12 cellular contexts compared by ENCODE assay signal in the genomic region with DNA sequence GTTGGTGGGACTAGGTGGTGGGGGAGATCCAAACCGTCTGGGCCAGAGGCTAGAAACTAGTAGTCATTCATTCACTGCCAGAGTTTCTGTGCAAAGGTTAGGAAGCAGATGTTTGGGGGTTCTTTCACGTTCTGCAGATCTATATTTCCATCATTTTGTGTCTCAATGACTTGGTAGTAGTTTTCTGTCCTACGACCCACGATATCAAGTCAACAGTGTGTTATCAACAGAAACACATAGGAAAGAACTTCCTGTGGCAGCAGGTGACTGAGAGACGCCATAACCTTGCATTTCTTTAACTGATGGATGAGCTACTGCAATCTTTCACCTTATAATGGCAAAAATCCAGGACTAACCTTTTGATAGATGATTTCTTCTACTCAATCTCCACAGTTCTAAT. TPM values are rescaled to one million over a fixed set of nuclear protein-coding genes. Genes with fewer than 3 reads are reported as not detected.
DNase-seq lines count a peak whose midpoint lies in the region; ATAC-seq and TF ChIP-seq lines count a peak whose summit lies in the region.
"Had no signal": no experiment of that assay in that cellular context is flagged by ENCODE, and none has a peak within 500 bp of the region (broad histone marks: within the 10 kb centered on the region; RNA-seq: fewer than 3 reads in every experiment).

No MANE protein-coding gene starts in this region.

- no peaks in the 10 kb centered on the region for H3K9me3 ChIP-seq in OCI-LY1 (ENCODE audit: low read length)
- H3K9me3 ChIP-seq: esophagus muscularis mucosa had no signal

- CTCF ChIA-PET in activated naive CD4-positive, alpha-beta T cell treated with anti-CD3 and anti-CD28 coated beads, Interleukin-2, amount 10 ng/mL, durations not matched to agents 7 days and 5 days (lab: Charles Lee): interaction anchor here (1.4 kb wide), 2 partner anchors 16 to 122 kb away, joined by 3 to 5 read pairs; a partner anchor contains a TSS

- H3K4me3 ChIP-seq in OCI-LY1 (ENCODE audit: low read depth, low read length, poor library complexity, severe bottlenecking): peak overlapping the region; percentile 93
- H3K4me3 ChIP-seq: esophagus muscularis mucosa had no signal

- H3K79me2 ChIP-seq in OCI-LY1 (ENCODE audit: insufficient read depth, low read length): peaks cover 9% of the 10 kb centered on the region; the same call in 1 of the 2 replicates

- peak overlapping the region; percentile 35 for H3K27ac ChIP-seq in OCI-LY1 (ENCODE audit: low read depth, low read length, poor library complexity, severe bottlenecking)
- H3K27ac ChIP-seq: esophagus muscularis mucosa had no signal

- no peaks in the 10 kb centered on the region for H3K27me3 ChIP-seq in OCI-LY1 (ENCODE audit: insufficient read depth, low read length)
- H3K27me3 ChIP-seq: esophagus muscularis mucosa had no signal

- H3K27ac Mint-ChIP-seq in activated naive CD4-positive, alpha-beta T cell treated with anti-CD3 and anti-CD28 coated beads, Interleukin-2, amount 10 ng/mL, durations not matched to agents 7 days and 5 days: peak overlapping the region; percentile 92
- no peak overlapping the region for H3K27ac Mint-ChIP-seq in stimulated activated naive CD8-positive, alpha-beta T cell treated with anti-CD3 and anti-CD28 coated beads, Interleukin-15, amount 100 ng/mL, for 72 hours

- ATAC-seq in stimulated activated naive CD8-positive, alpha-beta T cell treated with anti-CD3 and anti-CD28 coated beads, Interleukin-15, amount 100 ng/mL, for 72 hours: no peak
- ATAC-seq in HG02798 (IDR thresholded peaks at IDR 0.05; ENCODE audit: poor library complexity, unreplicated experiment): no peak
- ATAC-seq: left cardiac atrium had no signal

- H3K4me3 Mint-ChIP-seq in activated naive CD4-positive, alpha-beta T cell treated with anti-CD3 and anti-CD28 coated beads, Interleukin-2, amount 10 ng/mL, durations not matched to agents 7 days and 5 days: peak overlapping the region; percentile 83
- peak overlapping the region; percentile 91 to 92 for H3K4me3 Mint-ChIP-seq in stimulated activated naive CD8-positive, alpha-beta T cell treated with anti-CD3 and anti-CD28 coated beads, Interleukin-15, amount 100 ng/mL, for 72 hours

- no peaks in the 10 kb centered on the region for H3K9me3 Mint-ChIP-seq in activated naive CD4-positive, alpha-beta T cell treated with anti-CD3 and anti-CD28 coated beads, Interleukin-2, amount 10 ng/mL, durations not matched to agents 7 days and 5 days
- no peaks in the 10 kb centered on the region for H3K9me3 Mint-ChIP-seq in stimulated activated naive CD8-positive, alpha-beta T cell treated with anti-CD3 and anti-CD28 coated beads, Interleukin-15, amount 100 ng/mL, for 72 hours

- TF ChIP-seq CTCF in OCI-LY1 (IDR thresholded peaks at IDR 0.05; ENCODE audit: low read length): no peak

- H3K4me2 ChIP-seq in OCI-LY1 (ENCODE audit: low read length): peak overlapping the region; percentile 81

- peaks cover 20% of the 10 kb centered on the region; the same call in 1 of the 2 replicates for H3K36me3 ChIP-seq in OCI-LY1 (ENCODE audit: insufficient read depth, low read length)
- H3K36me3 ChIP-seq: esophagus muscularis mucosa had no signal

- peaks cover 36% of the 10 kb centered on the region for H3K36me3 Mint-ChIP-seq in activated naive CD4-positive, alpha-beta T cell treated with anti-CD3 and anti-CD28 coated beads, Interleukin-2, amount 10 ng/mL, durations not matched to agents 7 days and 5 days

- H3K4me1 ChIP-seq in OCI-LY1 (ENCODE audit: insufficient read depth, low read length, severe bottlenecking): peaks cover 25% of the 10 kb centered on the region

- no peak for DNase-seq in activated naive CD4-positive, alpha-beta T cell treated with anti-CD3 and anti-CD28 coated beads, Interleukin-2, amount 10 ng/mL, durations not matched to agents 7 days and 5 days
- DNase-seq in activated naive CD4-positive, alpha-beta T cell treated with anti-CD3 and anti-CD28 coated beads, Interleukin-2, amount 50 U/mL, for 16 hours: no peak
- DNase-seq in dermis blood vessel endothelial cell (peak; percentile 27), LoVo (ENCODE audit: low spot score) (no peak), GOT3 (lab: John Stamatoyannopoulos, UW) (no peak)
- DNase-seq in stimulated activated naive CD8-positive, alpha-beta T cell treated with anti-CD3 and anti-CD28 coated beads, Interleukin-15, amount 100 ng/mL, for 72 hours: no peak
- DNase-seq: left cardiac atrium, MV-4-11, posterior cingulate gyrus had no signal

- H2AFZ ChIP-seq in OCI-LY1 (ENCODE audit: low read length): no peak overlapping the region

- H3K27me3 Mint-ChIP-seq in activated naive CD4-positive, alpha-beta T cell treated with anti-CD3 and anti-CD28 coated beads, Interleukin-2, amount 10 ng/mL, durations not matched to agents 7 days and 5 days: peaks cover 4% of the 10 kb centered on the region
- peaks cover 11% of the 10 kb centered on the region for H3K27me3 Mint-ChIP-seq in stimulated activated naive CD8-positive, alpha-beta T cell treated with anti-CD3 and anti-CD28 coated beads, Interleukin-15, amount 100 ng/mL, for 72 hours

- H3K9ac ChIP-seq in OCI-LY1 (ENCODE audit: low read length): peak overlapping the region; percentile 65; the same call in 1 of the 2 replicates

- no peaks in the 10 kb centered on the region for H4K20me1 ChIP-seq in OCI-LY1 (ENCODE audit: insufficient read depth, low read length)

- H3K4me1 Mint-ChIP-seq in activated naive CD4-positive, alpha-beta T cell treated with anti-CD3 and anti-CD28 coated beads, Interleukin-2, amount 10 ng/mL, durations not matched to agents 7 days and 5 days: peaks cover 60% of the 10 kb centered on the region
- H3K4me1 Mint-ChIP-seq in stimulated activated naive CD8-positive, alpha-beta T cell treated with anti-CD3 and anti-CD28 coated beads, Interleukin-15, amount 100 ng/mL, for 72 hours: peaks cover 42% of the 10 kb centered on the region

- no peaks in the 10 kb centered on the region for H3K9me2 ChIP-seq in OCI-LY1 (ENCODE audit: low read depth, low read length)

- H3F3A ChIP-seq in OCI-LY1 (ENCODE audit: insufficient read depth, low read length): no peaks in the 10 kb centered on the region

RNA-seq across cellular contexts. Expression of a gene that starts 1.8 kb away (rescaled TPM):
- total RNA-seq in dermis blood vessel endothelial cell: 18.9 and 100 TPM in 2 replicates

RNA-seq across cellular contexts. Expression of a gene that starts 16.1 kb away (rescaled TPM):
- total RNA-seq in dermis blood vessel endothelial cell: 190 and 467 TPM in 2 replicates
